ENCODE assay signal across 13 cellular contexts in the genomic region with DNA sequence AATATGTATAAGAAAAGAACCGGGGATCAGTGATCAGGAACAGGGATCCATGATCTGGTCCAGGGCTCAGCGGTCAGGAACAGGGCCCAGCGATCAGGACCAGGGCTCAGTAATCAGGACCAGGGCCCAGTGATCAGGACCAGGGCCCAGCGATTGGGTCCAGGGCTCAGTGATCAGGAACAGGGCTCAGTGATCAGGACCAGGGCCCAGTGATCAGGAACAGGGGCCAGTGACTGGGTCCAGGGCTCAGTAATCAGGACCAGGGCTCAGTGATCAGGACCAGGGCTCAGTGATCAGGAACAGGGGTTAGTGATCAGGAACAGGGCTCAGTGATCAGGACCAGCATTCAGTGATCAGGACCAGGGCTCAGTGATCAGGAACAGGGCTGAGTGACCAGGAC. TPM values are rescaled to one million over a fixed set of nuclear protein-coding genes. Genes with fewer than 3 reads are reported as not detected.
DNase-seq lines count a peak whose midpoint lies in the region; ATAC-seq and TF ChIP-seq lines count a peak whose summit lies in the region.
"Had no signal": no experiment of that assay in that cellular context is flagged by ENCODE, and none has a peak within 500 bp of the region (broad histone marks: within the 10 kb centered on the region; RNA-seq: fewer than 3 reads in every experiment).

No MANE protein-coding gene starts in this region.

- peaks cover 0 to 5% (median 0%) of the 10 kb centered on the region in 3 donors for H3K9me3 ChIP-seq in gastroesophageal sphincter

- H3K9me3 Mint-ChIP-seq in stimulated activated naive CD8-positive, alpha-beta T cell treated with anti-CD3 and anti-CD28 coated beads, Interleukin-15, Interleukin-2, amounts not matched to agents 100 ng/mL and 50 ng/mL, for 24 hours = no peaks in the 10 kb centered on the region
- H3K9me3 Mint-ChIP-seq in glutamatergic neuron (ENCODE audit: unreplicated experiment) = peaks cover 30% of the 10 kb centered on the region

- H3K4me3 Mint-ChIP-seq in stimulated activated naive CD8-positive, alpha-beta T cell treated with anti-CD3 and anti-CD28 coated beads, Interleukin-15, Interleukin-2, amounts not matched to agents 100 ng/mL and 50 ng/mL, for 24 hours = no peak overlapping the region
- no peak overlapping the region for H3K4me3 Mint-ChIP-seq in glutamatergic neuron (ENCODE audit: unreplicated experiment)

- DNase-seq in stimulated activated naive CD8-positive, alpha-beta T cell treated with anti-CD3 and anti-CD28 coated beads, Interleukin-15, Interleukin-2, amounts not matched to agents 100 U/mL and 50 U/mL, for 24 hours = no peak
- peak; percentile 7 for DNase-seq in astrocyte of the hippocampus (ENCODE audit: low read depth, low spot score)
- DNase-seq in left colon = no peak
- no peak for DNase-seq in caudate nucleus (lab: John Stamatoyannopoulos, UW)
- no peak for DNase-seq in NOMO-1 treated with dmso at 0.1 percent for 144 hours (lab: John Stamatoyannopoulos, UW; ENCODE audit: unreplicated experiment)
- DNase-seq in glutamatergic neuron = no peak
- DNase-seq: activated CD8-positive, alpha-beta memory T cell treated with anti-CD3 and anti-CD28 coated beads, Interleukin-2, amount 50 U/mL, for 4 hours; foreskin fibroblast; NCI-H69; stimulated activated naive CD4-positive, alpha-beta T cell; T-helper 2 cell had no signal

- ATAC-seq in stimulated activated naive CD8-positive, alpha-beta T cell treated with anti-CD3 and anti-CD28 coated beads, Interleukin-15, Interleukin-2, amounts not matched to agents 100 U/mL and 50 U/mL, for 24 hours = no peak
- ATAC-seq in left colon (peak; percentile 30), gastroesophageal sphincter (no peak)

- H3K4me3 ChIP-seq in gastroesophageal sphincter = no peak overlapping the region

- H3K27me3 ChIP-seq in gastroesophageal sphincter = no peaks in the 10 kb centered on the region

- peaks cover 17% of the 10 kb centered on the region for H3K4me1 Mint-ChIP-seq in stimulated activated naive CD8-positive, alpha-beta T cell treated with anti-CD3 and anti-CD28 coated beads, Interleukin-15, Interleukin-2, amounts not matched to agents 100 ng/mL and 50 ng/mL, for 24 hours (ENCODE audit: low read depth)
- H3K4me1 Mint-ChIP-seq in glutamatergic neuron (ENCODE audit: low read depth, unreplicated experiment) = no peaks in the 10 kb centered on the region

- H3K36me3 Mint-ChIP-seq in stimulated activated naive CD8-positive, alpha-beta T cell treated with anti-CD3 and anti-CD28 coated beads, Interleukin-15, Interleukin-2, amounts not matched to agents 100 ng/mL and 50 ng/mL, for 24 hours (ENCODE audit: low read depth) = no peaks in the 10 kb centered on the region
- H3K36me3 Mint-ChIP-seq in glutamatergic neuron (ENCODE audit: unreplicated experiment) = peaks cover 33% of the 10 kb centered on the region

- no peaks in the 10 kb centered on the region for H3K27me3 Mint-ChIP-seq in stimulated activated naive CD8-positive, alpha-beta T cell treated with anti-CD3 and anti-CD28 coated beads, Interleukin-15, Interleukin-2, amounts not matched to agents 100 ng/mL and 50 ng/mL, for 24 hours
- peaks cover 25% of the 10 kb centered on the region for H3K27me3 Mint-ChIP-seq in glutamatergic neuron (ENCODE audit: unreplicated experiment)

- 47 to 52% methylated on average over 2 to 3 of the region's 4 CpGs for WGBS in gastroesophageal sphincter (ENCODE audit: low coverage in 1 of 2), 2 donors

- H3K4me1 ChIP-seq in gastroesophageal sphincter = no peaks in the 10 kb centered on the region

- H3K36me3 ChIP-seq in gastroesophageal sphincter = no peaks in the 10 kb centered on the region

- TF ChIP-seq POLR2A in gastroesophageal sphincter (IDR thresholded peaks at IDR 0.05) = no peak

- H3K27ac Mint-ChIP-seq in stimulated activated naive CD8-positive, alpha-beta T cell treated with anti-CD3 and anti-CD28 coated beads, Interleukin-15, Interleukin-2, amounts not matched to agents 100 ng/mL and 50 ng/mL, for 24 hours = peak overlapping the region; percentile 67
- no peak overlapping the region for H3K27ac Mint-ChIP-seq in glutamatergic neuron (ENCODE audit: unreplicated experiment)

- no peak overlapping the region for H3K27ac ChIP-seq in caudate nucleus (ENCODE audit: low read depth, low read length)
- no peak overlapping the region for H3K27ac ChIP-seq in gastroesophageal sphincter

- no peak for TF ChIP-seq EP300 in gastroesophageal sphincter (IDR thresholded peaks at IDR 0.05)

- TF ChIP-seq CTCF in gastroesophageal sphincter (IDR thresholded peaks at IDR 0.05) = no peak
- TF ChIP-seq CTCF in glutamatergic neuron (IDR thresholded peaks at IDR 0.05; ENCODE audit: partially characterized antibody, unreplicated experiment) = no peak

- intact Hi-C loops in left colon (cut with DNase I, micrococcal nuclease) = loop anchor here (5.0 to 10.0 kb wide), 2 partner anchors 120 to 122 kb away; no protein-coding TSS in a partner anchor

RNA-seq across cellular contexts. Expression of a gene that starts 56.3 kb away (rescaled TPM):
- total RNA-seq in left colon (under 1 TPM; 0.37 to 0.95 TPM), gastroesophageal sphincter (1 to 10 TPM; 3.9 to 6.7 (median 5.2) TPM), glutamatergic neuron (ENCODE audit: unreplicated experiment) (2.7 TPM)
